In the genomic region with DNA sequence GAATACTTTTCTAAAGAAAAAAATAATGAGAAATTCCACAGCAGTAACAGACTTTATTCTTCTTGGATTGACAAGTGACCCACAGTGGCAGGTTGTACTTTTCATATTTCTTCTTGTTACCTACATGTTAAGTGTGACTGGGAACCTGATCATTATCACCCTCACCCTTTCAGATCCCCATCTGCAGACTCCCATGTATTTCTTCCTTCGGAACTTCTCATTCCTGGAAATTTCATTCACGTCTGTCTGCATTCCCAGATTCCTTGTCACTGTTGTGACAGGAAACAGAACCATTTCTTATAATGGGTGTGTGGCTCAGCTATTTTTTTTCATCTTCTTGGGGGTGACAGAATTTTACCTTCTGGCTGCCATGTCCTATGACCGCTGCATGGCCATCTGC, we compare ENCODE assay signal across 44 cellular contexts. TPM values are rescaled to one million over a fixed set of nuclear protein-coding genes. Genes with fewer than 3 reads are reported as not detected.
"Had no signal": no experiment of that assay in that cellular context is flagged by ENCODE, and none has a peak within 500 bp of the region (broad histone marks: within the 10 kb centered on the region; RNA-seq: fewer than 3 reads in every experiment).

No MANE protein-coding gene starts in this region.

- H3K36me3 ChIP-seq: adrenal gland, ascending aorta, brain microvascular endothelial cell, breast epithelium, cardiac muscle cell had no signal

- ATAC-seq: activated naive CD4-positive, alpha-beta T cell treated with anti-CD3 and anti-CD28 coated beads, Interleukin-2, amount 50 U/mL, for 72 hours; activated naive CD8-positive, alpha-beta T cell treated with anti-CD3 and anti-CD28 coated beads, Interleukin-2, amount 50 U/mL, for 24 hours; activated T-cell treated with anti-CD3 and anti-CD28 coated beads, Interleukin-2, amount 50 U/mL, for 4 hours; activated T-cell treated with anti-CD3 and anti-CD28 coated beads, Interleukin-2, amount 50 U/mL, for 72 hours; activated T-helper 17 cell treated with anti-CD3 and anti-CD28 coated beads, Interleukin-2, amount 50 U/mL, for 72 hours; body of pancreas had no signal

- H3K27me3 Mint-ChIP-seq: activated naive CD4-positive, alpha-beta T cell treated with anti-CD3 and anti-CD28 coated beads, Interleukin-2, amount 10 ng/mL, durations not matched to agents 7 days and 5 days had no signal

- H3K27me3 ChIP-seq: adrenal gland, ascending aorta, body of pancreas, brain microvascular endothelial cell, breast epithelium, cardiac muscle cell had no signal

- H3K9me3 ChIP-seq: adrenal gland, ascending aorta, body of pancreas, breast epithelium had no signal

- H3K4me3 ChIP-seq: adrenal gland, ascending aorta, body of pancreas, breast epithelium, cardiac muscle cell had no signal

- H3K27ac ChIP-seq: adrenal gland, ascending aorta, body of pancreas, brain microvascular endothelial cell, breast epithelium, cardiac muscle cell had no signal

- H3K9me3 Mint-ChIP-seq: activated naive CD4-positive, alpha-beta T cell treated with anti-CD3 and anti-CD28 coated beads for 36 hours; activated naive CD4-positive, alpha-beta T cell treated with anti-CD3 and anti-CD28 coated beads, Interleukin-2, amount 10 ng/mL, durations not matched to agents 7 days and 5 days; activated naive CD4-positive, alpha-beta T cell treated with anti-CD3 and anti-CD28 coated beads, Interleukin-2, amount 50 U/mL, for 24 hours; activated naive CD4-positive, alpha-beta T cell treated with anti-CD3 and anti-CD28 coated beads, Interleukin-2, amount 50 U/mL, for 72 hours; activated naive CD8-positive, alpha-beta T cell treated with anti-CD3 and anti-CD28 coated beads for 36 hours; activated naive CD8-positive, alpha-beta T cell treated with anti-CD3 and anti-CD28 coated beads, Interleukin-2, amount 10 ng/mL, durations not matched to agents 7 days and 5 days; activated naive CD8-positive, alpha-beta T cell treated with anti-CD3 and anti-CD28 coated beads, Interleukin-2, amount 50 U/mL, for 24 hours; activated T-cell treated with anti-CD3 and anti-CD28 coated beads, Interleukin-2, amount 50 U/mL, for 24 hours; activated T-cell treated with anti-CD3 and anti-CD28 coated beads, Interleukin-2, amount 50 U/mL, for 4 hours; activated T-cell treated with anti-CD3 and anti-CD28 coated beads, Interleukin-2, amount 50 U/mL, for 72 hours; activated T-helper 1 cell treated with anti-CD3 and anti-CD28 coated beads, Interleukin-12 subunit alpha, Interleukin-12 subunit beta, Interleukin-2, Interleukin-4 antibody, amounts not matched to agents 30 ng/mL and 10 ng/mL and 1 ng/mL, durations not matched to agents 14 hours and 24 hours and 36 hours; activated T-helper 17 cell treated with anti-CD3 and anti-CD28 coated beads, Interleukin-2, amount 50 U/mL, for 72 hours; activated T-helper 2 cell treated with anti-CD3 and anti-CD28 coated beads, Interferon-gamma antibody, Interleukin-2, Interleukin-4, amounts not matched to agents 10 μg/mL and 5 μg/mL and 100 μg/mL, durations not matched to agents 14 hours and 24 hours and 36 hours; brain; central memory CD8-positive, alpha-beta T cell had no signal

- H3K27ac Mint-ChIP-seq: activated naive CD4-positive, alpha-beta T cell treated with anti-CD3 and anti-CD28 coated beads for 36 hours; activated naive CD4-positive, alpha-beta T cell treated with anti-CD3 and anti-CD28 coated beads, Interleukin-2, amount 10 ng/mL, durations not matched to agents 7 days and 5 days; activated naive CD4-positive, alpha-beta T cell treated with anti-CD3 and anti-CD28 coated beads, Interleukin-2, amount 50 U/mL, for 24 hours; activated naive CD4-positive, alpha-beta T cell treated with anti-CD3 and anti-CD28 coated beads, Interleukin-2, amount 50 U/mL, for 72 hours; activated naive CD8-positive, alpha-beta T cell; activated naive CD8-positive, alpha-beta T cell treated with anti-CD3 and anti-CD28 coated beads for 36 hours; activated naive CD8-positive, alpha-beta T cell treated with anti-CD3 and anti-CD28 coated beads, Interleukin-2, amount 10 ng/mL, durations not matched to agents 7 days and 5 days; activated naive CD8-positive, alpha-beta T cell treated with anti-CD3 and anti-CD28 coated beads, Interleukin-2, amount 50 U/mL, for 24 hours; activated T-cell treated with anti-CD3 and anti-CD28 coated beads, Interleukin-2, amount 50 U/mL, for 24 hours; activated T-cell treated with anti-CD3 and anti-CD28 coated beads, Interleukin-2, amount 50 U/mL, for 72 hours; activated T-helper 1 cell treated with anti-CD3 and anti-CD28 coated beads, Interleukin-12 subunit alpha, Interleukin-12 subunit beta, Interleukin-2, Interleukin-4 antibody, amounts not matched to agents 30 ng/mL and 10 ng/mL and 1 ng/mL, durations not matched to agents 14 hours and 24 hours and 36 hours; activated T-helper 17 cell treated with anti-CD3 and anti-CD28 coated beads, Interleukin-2, amount 50 U/mL, for 72 hours; activated T-helper 2 cell treated with anti-CD3 and anti-CD28 coated beads, Interferon-gamma antibody, Interleukin-2, Interleukin-4, amounts not matched to agents 10 μg/mL and 5 μg/mL and 100 μg/mL, durations not matched to agents 14 hours and 24 hours and 36 hours; brain had no signal

- H3K36me3 Mint-ChIP-seq: activated naive CD4-positive, alpha-beta T cell treated with anti-CD3 and anti-CD28 coated beads, Interleukin-2, amount 10 ng/mL, durations not matched to agents 7 days and 5 days; activated naive CD4-positive, alpha-beta T cell treated with anti-CD3 and anti-CD28 coated beads, Interleukin-2, amount 50 U/mL, for 24 hours; activated naive CD4-positive, alpha-beta T cell treated with anti-CD3 and anti-CD28 coated beads, Interleukin-2, amount 50 U/mL, for 72 hours; activated naive CD8-positive, alpha-beta T cell; activated naive CD8-positive, alpha-beta T cell treated with anti-CD3 and anti-CD28 coated beads for 36 hours; activated naive CD8-positive, alpha-beta T cell treated with anti-CD3 and anti-CD28 coated beads, Interleukin-2, amount 10 ng/mL, durations not matched to agents 7 days and 5 days; brain had no signal

- H3K4me1 Mint-ChIP-seq: activated naive CD4-positive, alpha-beta T cell treated with anti-CD3 and anti-CD28 coated beads, Interleukin-2, amount 10 ng/mL, durations not matched to agents 7 days and 5 days; activated naive CD4-positive, alpha-beta T cell treated with anti-CD3 and anti-CD28 coated beads, Interleukin-2, amount 50 U/mL, for 24 hours; activated naive CD8-positive, alpha-beta T cell treated with anti-CD3 and anti-CD28 coated beads for 36 hours; activated naive CD8-positive, alpha-beta T cell treated with anti-CD3 and anti-CD28 coated beads, Interleukin-2, amount 10 ng/mL, durations not matched to agents 7 days and 5 days; activated naive CD8-positive, alpha-beta T cell treated with anti-CD3 and anti-CD28 coated beads, Interleukin-2, amount 50 U/mL, for 24 hours; activated T-helper 17 cell treated with anti-CD3 and anti-CD28 coated beads, Interleukin-2, amount 50 U/mL, for 72 hours; brain; central memory CD8-positive, alpha-beta T cell had no signal

- H3K4me3 Mint-ChIP-seq: activated naive CD4-positive, alpha-beta T cell treated with anti-CD3 and anti-CD28 coated beads for 36 hours; activated naive CD4-positive, alpha-beta T cell treated with anti-CD3 and anti-CD28 coated beads, Interleukin-2, amount 10 ng/mL, durations not matched to agents 7 days and 5 days; activated naive CD4-positive, alpha-beta T cell treated with anti-CD3 and anti-CD28 coated beads, Interleukin-2, amount 50 U/mL, for 24 hours; activated naive CD8-positive, alpha-beta T cell; activated naive CD8-positive, alpha-beta T cell treated with anti-CD3 and anti-CD28 coated beads for 36 hours; activated naive CD8-positive, alpha-beta T cell treated with anti-CD3 and anti-CD28 coated beads, Interleukin-2, amount 10 ng/mL, durations not matched to agents 7 days and 5 days; activated naive CD8-positive, alpha-beta T cell treated with anti-CD3 and anti-CD28 coated beads, Interleukin-2, amount 50 U/mL, for 24 hours; activated T-cell treated with anti-CD3 and anti-CD28 coated beads, Interleukin-2, amount 50 U/mL, for 24 hours; activated T-cell treated with anti-CD3 and anti-CD28 coated beads, Interleukin-2, amount 50 U/mL, for 4 hours; activated T-cell treated with anti-CD3 and anti-CD28 coated beads, Interleukin-2, amount 50 U/mL, for 72 hours; activated T-helper 1 cell treated with anti-CD3 and anti-CD28 coated beads, Interleukin-12 subunit alpha, Interleukin-12 subunit beta, Interleukin-2, Interleukin-4 antibody, amounts not matched to agents 30 ng/mL and 10 ng/mL and 1 ng/mL, durations not matched to agents 14 hours and 24 hours and 36 hours; activated T-helper 17 cell treated with anti-CD3 and anti-CD28 coated beads, Interleukin-2, amount 50 U/mL, for 72 hours; brain; central memory CD8-positive, alpha-beta T cell had no signal

- FAIRE-seq: astrocyte, bronchial epithelial cell had no signal

- DNase-seq: activated effector memory CD4-positive, alpha-beta T cell treated with anti-CD3 and anti-CD28 coated beads, Interleukin-2, amount 50 U/mL, for 16 hours; activated effector memory CD4-positive, alpha-beta T cell treated with Interleukin-2 at 50 U/mL for 16 hours; activated gamma-delta T cell; activated gamma-delta T cell treated with Interleukin-2 at 50 U/mL for 16 hours; activated naive CD4-positive, alpha-beta T cell; activated naive CD4-positive, alpha-beta T cell treated with anti-CD3 and anti-CD28 coated beads for 36 hours; activated naive CD4-positive, alpha-beta T cell treated with anti-CD3 and anti-CD28 coated beads, Interleukin-2, amount 10 ng/mL, durations not matched to agents 7 days and 5 days; activated naive CD4-positive, alpha-beta T cell treated with anti-CD3 and anti-CD28 coated beads, Interleukin-2, amount 50 U/mL, for 16 hours; activated naive CD4-positive, alpha-beta T cell treated with Interleukin-2 at 50 U/mL for 16 hours; activated naive CD8-positive, alpha-beta T cell treated with anti-CD3 and anti-CD28 coated beads for 36 hours; activated naive CD8-positive, alpha-beta T cell treated with anti-CD3 and anti-CD28 coated beads, Interleukin-2, amount 10 ng/mL, durations not matched to agents 7 days and 5 days; activated naive CD8-positive, alpha-beta T cell treated with anti-CD3 and anti-CD28 coated beads, Interleukin-2, amount 50 U/mL, for 24 hours; activated T-cell treated with anti-CD3 and anti-CD28 coated beads, Interleukin-2, amount 50 U/mL, for 1 hour; activated T-cell treated with anti-CD3 and anti-CD28 coated beads, Interleukin-2, amount 50 U/mL, for 24 hours; activated T-cell treated with anti-CD3 and anti-CD28 coated beads, Interleukin-2, amount 50 U/mL, for 4 hours; activated T-cell treated with anti-CD3 and anti-CD28 coated beads, Interleukin-2, amount 50 U/mL, for 48 hours; activated T-cell treated with anti-CD3 and anti-CD28 coated beads, Interleukin-2, amount 50 U/mL, for 72 hours; adrenal gland; amniotic stem cell; amygdala; anterior cingulate cortex; aorta; body of pancreas; brain microvascular endothelial cell; caudate nucleus; central memory CD4-positive, alpha-beta T cell; cerebellar nuclear complex had no signal

- H3K4me1 ChIP-seq: adrenal gland, ascending aorta, body of pancreas, breast epithelium had no signal

RNA-seq across cellular contexts. Expression of a gene that starts 2.3 kb away (rescaled TPM):
- total RNA-seq: activated naive CD4-positive, alpha-beta T cell treated with anti-CD3 and anti-CD28 coated beads for 36 hours; activated naive CD4-positive, alpha-beta T cell treated with anti-CD3 and anti-CD28 coated beads, Interleukin-2, amount 50 U/mL, for 72 hours; activated naive CD8-positive, alpha-beta T cell treated with anti-CD3 and anti-CD28 coated beads for 36 hours; activated naive CD8-positive, alpha-beta T cell treated with anti-CD3 and anti-CD28 coated beads, Interleukin-2, amount 10 ng/mL, durations not matched to agents 7 days and 5 days; activated T-cell treated with anti-CD3 and anti-CD28 coated beads, Interleukin-2, amount 50 U/mL, for 4 hours; activated T-cell treated with anti-CD3 and anti-CD28 coated beads, Interleukin-2, amount 50 U/mL, for 72 hours; activated T-helper 1 cell treated with anti-CD3 and anti-CD28 coated beads, Interleukin-12 subunit alpha, Interleukin-12 subunit beta, Interleukin-2, Interleukin-4 antibody, amounts not matched to agents 30 ng/mL and 10 ng/mL and 1 ng/mL, durations not matched to agents 14 hours and 24 hours and 36 hours; activated T-helper 17 cell treated with anti-CD3 and anti-CD28 coated beads, Interleukin-2, amount 50 U/mL, for 72 hours; activated T-helper 2 cell treated with anti-CD3 and anti-CD28 coated beads, Interferon-gamma antibody, Interleukin-2, Interleukin-4, amounts not matched to agents 10 μg/mL and 5 μg/mL and 100 μg/mL, durations not matched to agents 14 hours and 24 hours and 36 hours; adrenal gland; aorta; ascending aorta; astrocyte; body of pancreas; breast epithelium; bronchial epithelial cell; cardiac muscle cell; cardiac septum; cerebellum; chondrocyte had no signal
- polyA plus RNA-seq: adrenal gland, aorta, cardiac muscle cell had no signal

RNA-seq across cellular contexts. Expression of a gene that starts 34.5 kb away (rescaled TPM):
- total RNA-seq: activated naive CD4-positive, alpha-beta T cell treated with anti-CD3 and anti-CD28 coated beads for 36 hours; activated naive CD4-positive, alpha-beta T cell treated with anti-CD3 and anti-CD28 coated beads, Interleukin-2, amount 50 U/mL, for 72 hours; activated naive CD8-positive, alpha-beta T cell treated with anti-CD3 and anti-CD28 coated beads for 36 hours; activated naive CD8-positive, alpha-beta T cell treated with anti-CD3 and anti-CD28 coated beads, Interleukin-2, amount 10 ng/mL, durations not matched to agents 7 days and 5 days; activated T-cell treated with anti-CD3 and anti-CD28 coated beads, Interleukin-2, amount 50 U/mL, for 4 hours; activated T-cell treated with anti-CD3 and anti-CD28 coated beads, Interleukin-2, amount 50 U/mL, for 72 hours; activated T-helper 1 cell treated with anti-CD3 and anti-CD28 coated beads, Interleukin-12 subunit alpha, Interleukin-12 subunit beta, Interleukin-2, Interleukin-4 antibody, amounts not matched to agents 30 ng/mL and 10 ng/mL and 1 ng/mL, durations not matched to agents 14 hours and 24 hours and 36 hours; activated T-helper 17 cell treated with anti-CD3 and anti-CD28 coated beads, Interleukin-2, amount 50 U/mL, for 72 hours; activated T-helper 2 cell treated with anti-CD3 and anti-CD28 coated beads, Interferon-gamma antibody, Interleukin-2, Interleukin-4, amounts not matched to agents 10 μg/mL and 5 μg/mL and 100 μg/mL, durations not matched to agents 14 hours and 24 hours and 36 hours; adrenal gland; aorta; ascending aorta; astrocyte; body of pancreas; breast epithelium; bronchial epithelial cell; cardiac muscle cell; cardiac septum; cerebellum; chondrocyte had no signal
- polyA plus RNA-seq: adipose tissue, adrenal gland, aorta, cardiac muscle cell had no signal

RNA-seq across cellular contexts. Expression of a gene that starts 35.2 kb away (rescaled TPM):
- total RNA-seq: activated naive CD4-positive, alpha-beta T cell treated with anti-CD3 and anti-CD28 coated beads for 36 hours; activated naive CD4-positive, alpha-beta T cell treated with anti-CD3 and anti-CD28 coated beads, Interleukin-2, amount 50 U/mL, for 72 hours; activated naive CD8-positive, alpha-beta T cell treated with anti-CD3 and anti-CD28 coated beads for 36 hours; activated naive CD8-positive, alpha-beta T cell treated with anti-CD3 and anti-CD28 coated beads, Interleukin-2, amount 10 ng/mL, durations not matched to agents 7 days and 5 days; activated T-cell treated with anti-CD3 and anti-CD28 coated beads, Interleukin-2, amount 50 U/mL, for 4 hours; activated T-cell treated with anti-CD3 and anti-CD28 coated beads, Interleukin-2, amount 50 U/mL, for 72 hours; activated T-helper 1 cell treated with anti-CD3 and anti-CD28 coated beads, Interleukin-12 subunit alpha, Interleukin-12 subunit beta, Interleukin-2, Interleukin-4 antibody, amounts not matched to agents 30 ng/mL and 10 ng/mL and 1 ng/mL, durations not matched to agents 14 hours and 24 hours and 36 hours; activated T-helper 17 cell treated with anti-CD3 and anti-CD28 coated beads, Interleukin-2, amount 50 U/mL, for 72 hours; activated T-helper 2 cell treated with anti-CD3 and anti-CD28 coated beads, Interferon-gamma antibody, Interleukin-2, Interleukin-4, amounts not matched to agents 10 μg/mL and 5 μg/mL and 100 μg/mL, durations not matched to agents 14 hours and 24 hours and 36 hours; adrenal gland; aorta; ascending aorta; astrocyte; body of pancreas; breast epithelium; bronchial epithelial cell; cardiac muscle cell; cardiac septum; cerebellum; chondrocyte had no signal
- polyA plus RNA-seq: adipose tissue, adrenal gland, aorta, cardiac muscle cell had no signal

RNA-seq across cellular contexts. Expression of a gene that starts 50.9 kb away (rescaled TPM):
- total RNA-seq: activated naive CD4-positive, alpha-beta T cell treated with anti-CD3 and anti-CD28 coated beads for 36 hours; activated naive CD4-positive, alpha-beta T cell treated with anti-CD3 and anti-CD28 coated beads, Interleukin-2, amount 50 U/mL, for 72 hours; activated naive CD8-positive, alpha-beta T cell treated with anti-CD3 and anti-CD28 coated beads for 36 hours; activated naive CD8-positive, alpha-beta T cell treated with anti-CD3 and anti-CD28 coated beads, Interleukin-2, amount 10 ng/mL, durations not matched to agents 7 days and 5 days; activated T-cell treated with anti-CD3 and anti-CD28 coated beads, Interleukin-2, amount 50 U/mL, for 4 hours; activated T-cell treated with anti-CD3 and anti-CD28 coated beads, Interleukin-2, amount 50 U/mL, for 72 hours; activated T-helper 1 cell treated with anti-CD3 and anti-CD28 coated beads, Interleukin-12 subunit alpha, Interleukin-12 subunit beta, Interleukin-2, Interleukin-4 antibody, amounts not matched to agents 30 ng/mL and 10 ng/mL and 1 ng/mL, durations not matched to agents 14 hours and 24 hours and 36 hours; activated T-helper 17 cell treated with anti-CD3 and anti-CD28 coated beads, Interleukin-2, amount 50 U/mL, for 72 hours; activated T-helper 2 cell treated with anti-CD3 and anti-CD28 coated beads, Interferon-gamma antibody, Interleukin-2, Interleukin-4, amounts not matched to agents 10 μg/mL and 5 μg/mL and 100 μg/mL, durations not matched to agents 14 hours and 24 hours and 36 hours; adrenal gland; aorta; ascending aorta; astrocyte; body of pancreas; breast epithelium; bronchial epithelial cell; cardiac muscle cell; cardiac septum; cerebellum; chondrocyte had no signal
- polyA plus RNA-seq: adipose tissue, adrenal gland, aorta, cardiac muscle cell had no signal
